In the genomic region with DNA sequence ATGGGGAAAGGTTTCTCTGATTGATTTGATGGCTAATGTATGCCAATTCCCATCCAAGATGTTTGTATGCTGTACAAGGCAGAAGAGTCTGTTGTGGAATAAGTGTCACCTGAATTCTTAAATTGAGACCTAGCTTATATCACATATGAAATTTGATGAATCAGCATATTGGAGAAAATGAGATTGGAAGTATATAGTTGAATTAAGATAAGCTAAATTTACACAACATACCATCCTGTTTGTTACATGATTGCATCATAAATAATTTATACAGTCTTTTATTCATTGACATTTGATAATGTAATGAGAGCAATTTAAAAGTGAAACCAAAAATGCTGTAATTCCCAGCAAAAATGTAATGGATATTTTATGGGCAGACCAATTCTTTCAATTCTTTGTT, we compare ENCODE assay signal across 1 cellular context.
TF ChIP-seq lines count a peak whose summit lies in the region.

No MANE protein-coding gene starts in this region.

TF ChIP-seq in K562, 482 proteins besides CTCF, POLR2A, EP300 and RAD21:
- TF ChIP-seq CEBPG (CRISPR knock-in tag; IDR thresholded peaks at IDR 0.05), result no peak
- peak; percentile 60 to 81 for TF ChIP-seq CEBPG (tag; conservative IDR thresholded peaks at IDR 0.05 in 1 of 2, IDR thresholded peaks at IDR 0.05 in 1 of 2)
- peak; percentile 97 for TF ChIP-seq C11orf30 (IDR thresholded peaks at IDR 0.05; ENCODE audit: low read depth)
- peak; percentile 99 for TF ChIP-seq MAFF (IDR thresholded peaks at IDR 0.05; ENCODE audit: low read length)
- no peak for TF ChIP-seq CHD4 (IDR thresholded peaks at IDR 0.05; ENCODE audit: insufficient read depth, insufficient replicate concordance, low read depth, low read length, poor library complexity, severe bottlenecking)
- TF ChIP-seq HMGN3 (IDR thresholded peaks at IDR 0.05; ENCODE audit: borderline replicate concordance, extremely low read depth, insufficient read length, low read depth, low read length), result no peak
- peak; percentile 99 for TF ChIP-seq ZNF316 (IDR thresholded peaks at IDR 0.05)
- TF ChIP-seq, protein P1, sequence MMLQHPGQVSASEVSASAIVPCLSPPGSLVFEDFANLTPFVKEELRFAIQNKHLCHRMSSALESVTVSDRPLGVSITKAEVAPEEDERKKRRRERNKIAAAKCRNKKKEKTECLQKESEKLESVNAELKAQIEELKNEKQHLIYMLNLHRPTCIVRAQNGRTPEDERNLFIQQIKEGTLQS (IDR thresholded peaks at IDR 0.05), result peak; percentile 65
- TF ChIP-seq, protein P1 (CRISPR knock-in tag; conservative IDR thresholded peaks at IDR 0.05), result no peak
- TF ChIP-seq RBFOX2 (IDR thresholded peaks at IDR 0.05; ENCODE audit: low read depth, low read length), result 0 out of 2 replicates have a peak, but pooled peaks have one; percentile 27
- TF ChIP-seq CTBP1 (IDR thresholded peaks at IDR 0.05; ENCODE audit: borderline replicate concordance), result no peak
- peak; percentile 99 for TF ChIP-seq MAFK (IDR thresholded peaks at IDR 0.05; ENCODE audit: low read length)
- TF ChIP-seq MAFG (tag; conservative IDR thresholded peaks at IDR 0.05), result peak; percentile 95
- TF ChIP-seq CEBPB (tag; IDR thresholded peaks at IDR 0.05), result peak; percentile 75
